14 cellular contexts compared by ENCODE assay signal in the genomic region with DNA sequence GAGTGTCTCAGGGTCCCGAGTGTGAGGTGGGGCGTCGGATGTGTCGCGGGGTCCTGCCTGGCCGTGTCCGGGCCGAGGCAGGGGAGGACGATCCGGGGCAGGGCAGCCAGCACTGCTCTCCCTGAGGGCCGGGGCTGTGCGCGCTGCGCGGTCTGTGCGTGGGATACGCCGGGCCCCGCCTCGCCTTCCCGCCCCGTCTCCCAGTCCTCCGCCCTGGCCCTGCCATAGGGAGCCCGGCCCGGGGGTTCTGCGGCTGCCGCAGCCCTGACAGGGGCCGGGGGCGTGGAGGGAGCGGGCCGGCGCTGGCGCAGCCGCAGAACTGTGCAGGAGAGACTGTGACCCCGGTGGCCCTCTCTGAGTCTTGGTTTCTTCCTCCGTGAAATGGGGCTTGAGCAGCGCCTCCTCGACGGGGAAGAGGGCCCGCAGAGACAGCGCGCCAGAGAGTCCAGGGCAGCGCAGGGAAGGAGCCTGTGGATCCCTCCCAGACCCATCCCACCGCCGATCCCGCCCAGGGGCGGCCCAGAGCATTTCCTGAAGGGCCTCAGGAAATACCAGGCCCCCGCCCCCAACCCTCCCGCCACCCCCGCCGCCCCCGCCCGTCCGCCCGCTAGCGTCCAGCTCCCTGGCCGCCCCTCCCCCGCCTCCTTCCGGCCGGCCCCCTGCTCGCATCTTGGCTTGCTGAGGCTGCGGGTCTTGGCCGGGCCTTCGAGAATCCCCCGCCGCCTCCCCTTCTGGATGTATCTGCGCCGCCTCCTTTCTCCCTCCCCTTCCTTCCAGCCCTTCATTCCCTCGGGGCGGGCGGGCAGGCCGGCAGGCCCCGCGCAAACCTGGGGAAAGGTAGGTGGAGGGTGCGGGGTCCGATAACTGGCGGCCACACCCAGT. TPM values are rescaled to one million over a fixed set of nuclear protein-coding genes. Genes with fewer than 3 reads are reported as not detected.
DNase-seq lines count a peak whose midpoint lies in the region; ATAC-seq and TF ChIP-seq lines count a peak whose summit lies in the region.
"Not testable (repeated sequence)": the region's sequence is repeated elsewhere in the genome, so short reads cannot be mapped to it uniquely, and the experiment has no call there.
"Had no signal": no experiment of that assay in that cellular context is flagged by ENCODE, and none has a peak within 500 bp of the region (broad histone marks: within the 10 kb centered on the region; RNA-seq: fewer than 3 reads in every experiment).

No MANE protein-coding gene starts in this region.

- not testable (repeated sequence) for H3F3A ChIP-seq in GM23338 (replicated peaks; ENCODE audit: low read depth)

- H3K4me1 Mint-ChIP-seq in GM23338; T-cell; activated naive CD8-positive, alpha-beta T cell treated with anti-CD3 and anti-CD28 coated beads, Interleukin-2, amount 10 ng/mL, durations not matched to agents 7 days and 5 days; natural killer cell: not testable (repeated sequence)

- no CpG with 5 or more reads among the region's 77 CpGs for WGBS in transverse colon (ENCODE audit: low coverage in 1 of 2), 2 donors

- H3K36me3 ChIP-seq in GM23338 (ENCODE audit: insufficient read depth); left lung; transverse colon: not testable (repeated sequence)

- not testable (repeated sequence) for H3K4me3 ChIP-seq in GM23338, left lung
- peak overlapping the region in 1 of 4 donors; percentile 44 for H3K4me3 ChIP-seq in transverse colon

- intact Hi-C loops in Right ventricle myocardium inferior (cut with DNase I); left lung (cut with DNase I); natural killer cell (cut with micrococcal nuclease); sciatic nerve (cut with DNase I); transverse colon (cut with DNase I; ENCODE audit: low total_unique reads): not testable (repeated sequence)

- in situ Hi-C loops in transverse colon (cut with MboI; ENCODE audit: low pct_ligation_motif_present in 1 of 4, low pct_unique_long_range_greater_than_20kb in 1 of 4, low sequenced_read_pairs in 3 of 4): not testable (repeated sequence)

- H3K9me2 ChIP-seq in GM23338 (ENCODE audit: insufficient read depth): not testable (repeated sequence)

- ATAC-seq in GM23338 (peak; percentile 86), T-cell (replicated peaks in 1 of 4) (peak; percentile 7 to 27 (median 24)), Right ventricle myocardium inferior (peak; percentile 93), left lung (peak; percentile 93), natural killer cell (peak in 2 of 3 donors; percentile 52 to 57), sciatic nerve (peak; percentile 87)
- ATAC-seq in activated naive CD8-positive, alpha-beta T cell treated with anti-CD3 and anti-CD28 coated beads, Interleukin-2, amount 10 ng/mL, durations not matched to agents 7 days and 5 days (ENCODE audit: low read depth): peak; percentile 33

- H3K9me3 ChIP-seq in left lung, transverse colon: not testable (repeated sequence)

- H4K20me1 ChIP-seq in GM23338 (replicated peaks; ENCODE audit: insufficient read depth): not testable (repeated sequence)

- not testable (repeated sequence) for H3K27me3 Mint-ChIP-seq in GM23338 (ENCODE audit: insufficient read depth, low read depth, poor library complexity); T-cell; activated naive CD8-positive, alpha-beta T cell treated with anti-CD3 and anti-CD28 coated beads, Interleukin-2, amount 10 ng/mL, durations not matched to agents 7 days and 5 days; natural killer cell (ENCODE audit: low read depth in 2 of 2)

- not testable (repeated sequence) for DNase-seq in GM23338 (ENCODE audit: low spot score); T-cell; activated naive CD8-positive, alpha-beta T cell treated with anti-CD3 and anti-CD28 coated beads, Interleukin-2, amount 10 ng/mL, durations not matched to agents 7 days and 5 days; Right ventricle myocardium inferior (ENCODE audit: missing footprints); natural killer cell; sciatic nerve (ENCODE audit: low spot score); transverse colon
- peak in 1 of 2 donors; percentile 26 for DNase-seq in left lung

- not testable (repeated sequence) for TF ChIP-seq EP300 in transverse colon (IDR thresholded peaks at IDR 0.05; ENCODE audit: low read depth)

- H3K27ac Mint-ChIP-seq in GM23338; T-cell; activated naive CD8-positive, alpha-beta T cell treated with anti-CD3 and anti-CD28 coated beads, Interleukin-2, amount 10 ng/mL, durations not matched to agents 7 days and 5 days; natural killer cell: not testable (repeated sequence)

- not testable (repeated sequence) for TF ChIP-seq POLR2A in transverse colon (IDR thresholded peaks at IDR 0.05)

- H3K4me1 ChIP-seq in GM23338 (ENCODE audit: insufficient read depth); left lung; transverse colon: not testable (repeated sequence)

- POLR2A ChIA-PET in T-cell (lab: Charles Lee); activated naive CD8-positive, alpha-beta T cell treated with anti-CD3 and anti-CD28 coated beads, Interleukin-2, amount 10 ng/mL, durations not matched to agents 7 days and 5 days (lab: Charles Lee): not testable (repeated sequence)

- not testable (repeated sequence) for H3K27me3 ChIP-seq in GM23338 (ENCODE audit: insufficient read depth); left lung; transverse colon

- not testable (repeated sequence) for H3K79me2 ChIP-seq in GM23338 (replicated peaks; ENCODE audit: insufficient read depth)

- H3K4me2 ChIP-seq in GM23338: not testable (repeated sequence)

- H3K36me3 Mint-ChIP-seq in GM23338 (ENCODE audit: low read depth); T-cell; activated naive CD8-positive, alpha-beta T cell treated with anti-CD3 and anti-CD28 coated beads, Interleukin-2, amount 10 ng/mL, durations not matched to agents 7 days and 5 days; natural killer cell: not testable (repeated sequence)

- not testable (repeated sequence) for H3K9me3 Mint-ChIP-seq in GM23338; T-cell; activated naive CD8-positive, alpha-beta T cell treated with anti-CD3 and anti-CD28 coated beads, Interleukin-2, amount 10 ng/mL, durations not matched to agents 7 days and 5 days; natural killer cell

- not testable (repeated sequence) for TF ChIP-seq CTCF in GM23338 (conservative IDR thresholded peaks at IDR 0.05; ENCODE audit: low read depth in 2 of 2); left lung (IDR thresholded peaks at IDR 0.05); natural killer cell (IDR thresholded peaks at IDR 0.05); transverse colon (IDR thresholded peaks at IDR 0.05)

- not testable (repeated sequence) for H2AFZ ChIP-seq in GM23338

- not testable (repeated sequence) for H3K4me3 Mint-ChIP-seq in GM23338; T-cell; activated naive CD8-positive, alpha-beta T cell treated with anti-CD3 and anti-CD28 coated beads, Interleukin-2, amount 10 ng/mL, durations not matched to agents 7 days and 5 days; natural killer cell

- not testable (repeated sequence) for H3K27ac ChIP-seq in GM23338 (ENCODE audit: low read depth); left lung
- peak overlapping the region in 3 of 4 donors; percentile 48 to 76 (median 71) for H3K27ac ChIP-seq in transverse colon

- CTCF ChIA-PET in T-cell (lab: Charles Lee): not testable (repeated sequence)

RNA-seq across cellular contexts. Expression of a gene that starts 38.3 kb away (rescaled TPM):
- total RNA-seq in GM23338 (2014; rRNA removed; shearing (Covaris generic)): 0.28 TPM in 1 of 2 replicates, not detected in the other
- polyA plus RNA-seq in GM23338 (2016; fragmentation: Nextera tagmentation; extraction: Ambion mirVana): not detected in 2 replicates
- total RNA-seq in T-cell (100 to 1,000 TPM in 1 of 5 donors, 10 to 100 TPM in 4; 28.0 to 106 (median 85.5) TPM), Right ventricle myocardium inferior (1.2 TPM), left lung (1 to 10 TPM; 4.8 to 6.9 TPM), natural killer cell (1 to 10 TPM; 2.4 to 6.5 (median 4.3) TPM), sciatic nerve (5.2 TPM), transverse colon (1 to 10 TPM in 2 of 4 donors, not detected in 2; 2.2 to 4.1 TPM)
- total RNA-seq in activated naive CD8-positive, alpha-beta T cell treated with anti-CD3 and anti-CD28 coated beads, Interleukin-2, amount 10 ng/mL, durations not matched to agents 7 days and 5 days: 10 to 100 TPM; 17.9 to 18.4 TPM
- total RNA-seq: ascending aorta, HFFc6, HT1080, mammary epithelial cell, occipital lobe had no signal
- polyA plus RNA-seq: BJ, mammary epithelial cell had no signal

RNA-seq across cellular contexts. Expression of a gene that starts 42.3 kb away (rescaled TPM):
- 0.24 and 0.27 TPM in 2 replicates for total RNA-seq in GM23338 (2014; rRNA removed; shearing (Covaris generic))
- 0.47 TPM in 1 of 2 replicates, not detected in the other for polyA plus RNA-seq in GM23338 (2016; fragmentation: Nextera tagmentation; extraction: Ambion mirVana)
- total RNA-seq in T-cell: 10 to 100 TPM; 26.5 to 95.2 (median 74.0) TPM
- total RNA-seq in activated naive CD8-positive, alpha-beta T cell treated with anti-CD3 and anti-CD28 coated beads, Interleukin-2, amount 10 ng/mL, durations not matched to agents 7 days and 5 days: 10 to 100 TPM; 27.7 to 30.3 TPM
- 2.0 TPM for total RNA-seq in Right ventricle myocardium inferior
- 10 to 100 TPM in 1 of 2 donors, 1 to 10 TPM in 1; 5.4 to 10.6 TPM for total RNA-seq in left lung
- 10 to 100 TPM in 1 of 3 donors, 1 to 10 TPM in 2; 5.6 to 11.3 (median 7.1) TPM for total RNA-seq in natural killer cell
- 6.2 TPM for total RNA-seq in sciatic nerve
- 10 to 100 TPM in 1 of 4 donors, 1 to 10 TPM in 3; 1.6 to 20.2 (median 5.5) TPM for total RNA-seq in transverse colon
- total RNA-seq: mammary epithelial cell had no signal
- polyA plus RNA-seq: mammary epithelial cell had no signal

Comparison
In these comparisons a context has a peak if more than half of its experiments do, and no peak if none do; other contexts are left out.
1. ATAC-seq: peak in every context shown above with its lines; median percentile 93 in Right ventricle myocardium inferior; 93 in left lung; 87 in sciatic nerve; 86 in GM23338; 54 in natural killer cell; 33 in activated naive CD8-positive, alpha-beta T cell treated with anti-CD3 and anti-CD28 coated beads, Interleukin-2, amount 10 ng/mL, durations not matched to agents 7 days and 5 days; 24 in T-cell.